Comparison of ENCODE assay signal across 23 cellular contexts in the genomic region with DNA sequence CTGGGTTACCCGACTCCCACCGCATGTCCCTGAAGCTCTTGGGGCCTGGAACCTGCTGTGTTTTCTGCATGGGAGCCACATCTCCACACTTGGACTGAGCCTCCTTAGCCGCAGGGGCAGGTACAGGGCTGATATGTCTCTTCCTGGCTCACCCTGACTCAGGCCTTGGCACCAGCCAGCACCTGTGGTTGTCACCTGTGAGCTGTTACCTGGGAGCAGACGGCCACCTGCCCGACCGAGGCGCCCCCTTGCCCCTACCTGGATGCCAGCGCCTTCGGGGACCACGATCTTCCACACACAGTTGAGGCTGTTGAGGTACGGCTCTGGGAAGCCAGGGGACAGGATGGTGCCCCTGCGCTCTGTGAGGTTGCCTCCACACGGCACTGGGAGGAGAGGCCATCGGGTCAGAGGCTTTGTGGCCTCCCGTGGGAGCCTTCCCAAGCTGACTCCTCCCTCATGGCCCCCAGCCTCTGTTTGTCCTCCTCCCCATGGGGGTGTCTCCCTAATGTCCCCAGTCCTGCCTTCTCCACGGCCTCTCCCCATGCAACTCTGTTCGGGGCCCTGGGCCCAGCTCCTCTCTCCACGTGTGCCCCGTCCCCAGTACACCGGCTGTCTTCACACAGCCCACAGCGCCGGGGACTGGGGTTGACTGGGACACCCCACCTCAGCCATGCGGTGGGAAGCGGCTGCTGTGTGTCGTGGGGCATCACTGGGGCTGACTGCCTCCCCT.
DNase-seq lines count a peak whose midpoint lies in the region; ATAC-seq, FAIRE-seq and TF ChIP-seq lines count a peak whose summit lies in the region.
"Had no signal": no experiment of that assay in that cellular context is flagged by ENCODE, and none has a peak within 500 bp of the region (broad histone marks: within the 10 kb centered on the region; RNA-seq: fewer than 3 reads in every experiment).

No MANE protein-coding gene starts in this region.

- H3K4me3 Mint-ChIP-seq in osteocyte (ENCODE audit: unreplicated experiment): no peak overlapping the region
- H3K4me3 Mint-ChIP-seq: CD4-positive, CD25-positive, alpha-beta regulatory T cell; CD8-positive, alpha-beta memory T cell; HFFc6; IgD-negative memory B cell had no signal

- intact Hi-C loops in HCT116 (cut with micrococcal nuclease) (no loop called here), K562 (cut with micrococcal nuclease) (no loop called here)

- 14% methylated on average over 25 of the region's 25 CpGs for WGBS in K562 (ENCODE audit: insufficient coverage, low coverage, missing lambda C conversion rate)

- H3K9me1 ChIP-seq in K562 (ENCODE audit: control insufficient read depth, insufficient read depth, low read length): peaks cover 5% of the 10 kb centered on the region

- POLR2A ChIA-PET in HCT116 (lab: Charles Lee): interaction anchor here (0.6 kb wide), 1 partner anchor 168 kb away, joined by 3 read pairs; no protein-coding TSS in a partner anchor
- POLR2A ChIA-PET in K562 (lab: Yijun Ruan, JAX): interaction anchor here (1.6 kb wide), 1 partner anchor 12 kb away, joined by 6 read pairs; no protein-coding TSS in a partner anchor

- FAIRE-seq in K562 (lab: Jason Lieb, UNC): no peak
- FAIRE-seq: A204.1, GM12891, GM19239, HTR-8/SVneo had no signal

- H3K27ac Mint-ChIP-seq in osteocyte (ENCODE audit: unreplicated experiment): no peak overlapping the region
- H3K27ac Mint-ChIP-seq: CD4-positive, CD25-positive, alpha-beta regulatory T cell; CD8-positive, alpha-beta memory T cell; HFFc6; IgD-negative memory B cell had no signal

- TF ChIP-seq CTCF in HCT116 (IDR thresholded peaks at IDR 0.05 in 2 of 3, conservative IDR thresholded peaks at IDR 0.05 in 1 of 3; ENCODE audit: borderline replicate concordance in 1 of 3, insufficient read depth in 1 of 3, low read depth in 2 of 3, low read length in 2 of 3) (no peak), K562 (IDR thresholded peaks at IDR 0.05 in 2 of 3, conservative IDR thresholded peaks at IDR 0.05 in 1 of 3; ENCODE audit: insufficient read depth in 2 of 3, low read depth in 1 of 3, low read length in 3 of 3) (no peak), osteocyte (IDR thresholded peaks at IDR 0.05) (no peak)

- H3K4me1 ChIP-seq in HCT116 (ENCODE audit: control insufficient read depth in 1 of 2, insufficient read depth in 2 of 2, low read length in 2 of 2) (peaks cover 0 to 8% of the 10 kb centered on the region in 2 experiments; a peak in 2 of 4 replicates), K562 (replicated peaks in 1 of 2; ENCODE audit: control insufficient read depth in 2 of 2, insufficient read depth in 2 of 2, low read length in 2 of 2) (peaks cover 0 to 10% of the 10 kb centered on the region in 2 experiments; a peak in 1 of 5 replicates)
- H3K4me1 ChIP-seq: BE2C had no signal

- CTCF ChIA-PET in HCT116 (lab: Charles Lee) (interaction anchor here (1.0 to 1.5 kb wide), 3 partner anchors 11 to 328 kb away, joined by 3 to 4 read pairs (median 3); no protein-coding TSS in a partner anchor), K562 (lab: Yijun Ruan, JAX; ENCODE audit: low intra/inter-chr PET ratio) (interaction anchor here (1.0 kb wide), 1 partner anchor 9 kb away, joined by 3 read pairs; no protein-coding TSS in a partner anchor)

- H3K27me3 Mint-ChIP-seq in osteocyte (ENCODE audit: unreplicated experiment): peaks cover 16% of the 10 kb centered on the region

- H3K4me2 ChIP-seq in HCT116 (ENCODE audit: low read length): peak overlapping the region; percentile 62
- no peak overlapping the region for H3K4me2 ChIP-seq in K562 (ENCODE audit: insufficient read depth, low read length)

- H3K9me3 Mint-ChIP-seq in osteocyte (ENCODE audit: unreplicated experiment): no peaks in the 10 kb centered on the region
- H3K9me3 Mint-ChIP-seq: CD8-positive, alpha-beta memory T cell; HFFc6 had no signal

- ATAC-seq in HCT116: peak; percentile 62
- ATAC-seq in K562: peak; percentile 68; the same call in 2 of the 3 replicates

- H4K20me1 ChIP-seq in HCT116 (ENCODE audit: insufficient read depth): no peaks in the 10 kb centered on the region
- H4K20me1 ChIP-seq in K562 (replicated peaks; ENCODE audit: control insufficient read depth, insufficient read depth, low read length): peaks cover 7% of the 10 kb centered on the region; the same call in 1 of the 2 replicates

- TF ChIP-seq EP300 in K562 (IDR thresholded peaks at IDR 0.05; ENCODE audit: low read length): no peak

- H3K9ac ChIP-seq in HCT116 (ENCODE audit: low read length) (no peak overlapping the region), K562 (ENCODE audit: insufficient read depth in 1 of 2, low read depth in 2 of 2, low read length in 2 of 2) (no peak overlapping the region; a peak in 1 of 4 replicates)

- H3K27me3 ChIP-seq in HCT116 (ENCODE audit: insufficient read depth, low read length) (0 out of 2 replicates have a peak, but pooled peaks cover 8% of the 10 kb centered on the region), K562 (ENCODE audit: control insufficient read depth in 2 of 2, insufficient read depth in 2 of 2, low read length in 2 of 2) (peaks cover 4 to 35% of the 10 kb centered on the region in 2 experiments; a peak in 2 of 5 replicates)
- H3K27me3 ChIP-seq: BE2C had no signal

- no peaks in the 10 kb centered on the region for H3K4me1 Mint-ChIP-seq in osteocyte (ENCODE audit: unreplicated experiment)
- H3K4me1 Mint-ChIP-seq: CD4-positive, CD25-positive, alpha-beta regulatory T cell; CD8-positive, alpha-beta memory T cell had no signal

- no peak overlapping the region; the same call in 1 of the 2 replicates for H3K27ac ChIP-seq in HCT116 (ENCODE audit: low read depth, low read length)
- no peak overlapping the region for H3K27ac ChIP-seq in K562 (ENCODE audit: extremely low read depth, low read depth, low read length)

- in situ Hi-C loops in K562 (cut with MboI): loop anchor here (25.0 kb wide), 1 partner anchor 737 kb away; a partner anchor contains a TSS

- H3K36me3 ChIP-seq in HCT116 (ENCODE audit: control insufficient read depth in 1 of 2, insufficient read depth in 2 of 2, low read length in 2 of 2) (no peaks in the 10 kb centered on the region), K562 (ENCODE audit: control insufficient read depth, insufficient read depth, low read length) (no peaks in the 10 kb centered on the region)
- H3K36me3 ChIP-seq: BE2C had no signal

- H3K36me3 Mint-ChIP-seq in osteocyte (ENCODE audit: unreplicated experiment): no peaks in the 10 kb centered on the region
- H3K36me3 Mint-ChIP-seq: CD4-positive, CD25-positive, alpha-beta regulatory T cell; CD8-positive, alpha-beta memory T cell; IgD-negative memory B cell had no signal

- H2AFZ ChIP-seq in HCT116 (ENCODE audit: low read depth, low read length, poor library complexity, severe bottlenecking) (peak overlapping the region; percentile 82), K562 (ENCODE audit: low read depth, low read length) (peak overlapping the region; percentile 69; the same call in 1 of the 2 replicates)

- BruUV-seq in HCT116 (replicated peaks; lab: Mats Ljungman, UMichigan): no TSS peak
- BruUV-seq in K562 (replicated peaks; lab: Mats Ljungman, UMichigan): no TSS peak

- no peaks in the 10 kb centered on the region for H3K9me3 ChIP-seq in HCT116 (ENCODE audit: control insufficient read depth in 1 of 2, insufficient read depth in 1 of 2, low read depth in 1 of 2, low read length in 2 of 2)
- H3K9me3 ChIP-seq in K562 (replicated peaks; ENCODE audit: control insufficient read depth, insufficient read depth, low read depth, low read length): no peaks in the 10 kb centered on the region
- H3K9me3 ChIP-seq: BE2C had no signal

- TF ChIP-seq POLR2A in HCT116 (IDR thresholded peaks at IDR 0.05; ENCODE audit: borderline replicate concordance, extremely low read depth, insufficient read depth, insufficient read length) (no peak), K562 (conservative IDR thresholded peaks at IDR 0.05) (no peak)

- H3K4me3 ChIP-seq in HCT116 (replicated peaks in 1 of 2; ENCODE audit: low read depth in 1 of 2, low read length in 2 of 2): no peak overlapping the region
- H3K4me3 ChIP-seq in K562: no peak overlapping the region

- TF ChIP-seq RAD21 in HCT116 (IDR thresholded peaks at IDR 0.05; ENCODE audit: low read depth) (no peak), K562 (CRISPR knock-in tag; conservative IDR thresholded peaks at IDR 0.05 in 1 of 2, IDR thresholded peaks at IDR 0.05 in 1 of 2) (no peak)

- H3K79me2 ChIP-seq in HCT116 (ENCODE audit: insufficient read depth, low read length) (no peaks in the 10 kb centered on the region), K562 (ENCODE audit: control insufficient read depth, insufficient read depth, low read length) (no peaks in the 10 kb centered on the region)

- RAD21 ChIA-PET in HCT116 (lab: Charles Lee; ENCODE audit: low non-redundant PET in 1 of 2, low total read pairs in 2 of 2, uncharacterized antibody in 2 of 2, unreplicated experiment in 2 of 2): no interaction called here

- no peak for DNase-seq in HCT116 (ENCODE audit: low read depth, low spot score)
- peak in 1 of 4 experiments; percentile 24 for DNase-seq in K562 (ENCODE audit: extremely low read depth in 1 of 4, low spot score in 3 of 4)
- DNase-seq in islet precursor cell: peak; percentile 36
- DNase-seq in osteocyte (ENCODE audit: extremely low spot score, unreplicated experiment): peak; percentile 80
- no peak for DNase-seq in activated CD8-positive, alpha-beta memory T cell treated with anti-CD3 and anti-CD28 coated beads, Interleukin-2, amount 50 U/mL, for 4 hours
- no peak for DNase-seq in GF-D8 (lab: John Stamatoyannopoulos, UW)
- no peak for DNase-seq in activated CD4-positive, CD25-positive, alpha-beta regulatory T cell treated with anti-CD3 and anti-CD28 coated beads, Interleukin-2, amount 50 U/mL, for 72 hours
- DNase-seq in SW 1271 (lab: John Stamatoyannopoulos, UW): no peak
- DNase-seq: ACHN; BE2C; C1 segment of cervical spinal cord; CD4-positive, CD25-positive, alpha-beta regulatory T cell; CD8-positive, alpha-beta memory T cell; COR-L47; DMS 273 treated with DMSO at 0.1 percent for 48 hours; EL; HCEC 1CT; HFFc6 had no signal

- H3K9me2 ChIP-seq in HCT116 (ENCODE audit: insufficient read depth): no peaks in the 10 kb centered on the region

TF ChIP-seq in HCT116, 20 proteins besides CTCF, POLR2A, EP300 and RAD21:
- TF ChIP-seq EZH2phosphoT487 (IDR thresholded peaks at IDR 0.05; ENCODE audit: borderline replicate concordance) (no peak), ZFX (IDR thresholded peaks at IDR 0.05) (no peak)

TF ChIP-seq in K562, 482 proteins besides CTCF, POLR2A, EP300 and RAD21 (continues in another document):
- TF ChIP-seq, protein P1, sequence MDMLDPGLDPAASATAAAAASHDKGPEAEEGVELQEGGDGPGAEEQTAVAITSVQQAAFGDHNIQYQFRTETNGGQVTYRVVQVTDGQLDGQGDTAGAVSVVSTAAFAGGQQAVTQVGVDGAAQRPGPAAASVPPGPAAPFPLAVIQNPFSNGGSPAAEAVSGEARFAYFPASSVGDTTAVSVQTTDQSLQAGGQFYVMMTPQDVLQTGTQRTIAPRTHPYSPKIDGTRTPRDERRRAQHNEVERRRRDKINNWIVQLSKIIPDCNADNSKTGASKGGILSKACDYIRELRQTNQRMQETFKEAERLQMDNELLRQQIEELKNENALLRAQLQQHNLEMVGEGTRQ (CRISPR knock-in tag; IDR thresholded peaks at IDR 0.05): 0 out of 2 replicates have a peak, but pooled peaks have one; percentile 19
- 0 out of 2 replicates have a peak, but pooled peaks have one; percentile 3 for TF ChIP-seq MED1 (CRISPR knock-in tag; IDR thresholded peaks at IDR 0.05; ENCODE audit: borderline replicate concordance)
- TF ChIP-seq BRD4 (IDR thresholded peaks at IDR 0.05): no peak

Comparison
In these comparisons a context has a peak if more than half of its experiments do, and no peak if none do; other contexts are left out.
1. DNase-seq: peak in islet precursor cell (single experiment) and osteocyte (single experiment); none in HCT116 (single experiment), activated CD8-positive, alpha-beta memory T cell treated with anti-CD3 and anti-CD28 coated beads, Interleukin-2, amount 50 U/mL, for 4 hours (single experiment), GF-D8 (single experiment), activated CD4-positive, CD25-positive, alpha-beta regulatory T cell treated with anti-CD3 and anti-CD28 coated beads, Interleukin-2, amount 50 U/mL, for 72 hours (single experiment) and SW 1271 (0 of 2).